ENCODE assay signal across 1 cellular context in the genomic region with DNA sequence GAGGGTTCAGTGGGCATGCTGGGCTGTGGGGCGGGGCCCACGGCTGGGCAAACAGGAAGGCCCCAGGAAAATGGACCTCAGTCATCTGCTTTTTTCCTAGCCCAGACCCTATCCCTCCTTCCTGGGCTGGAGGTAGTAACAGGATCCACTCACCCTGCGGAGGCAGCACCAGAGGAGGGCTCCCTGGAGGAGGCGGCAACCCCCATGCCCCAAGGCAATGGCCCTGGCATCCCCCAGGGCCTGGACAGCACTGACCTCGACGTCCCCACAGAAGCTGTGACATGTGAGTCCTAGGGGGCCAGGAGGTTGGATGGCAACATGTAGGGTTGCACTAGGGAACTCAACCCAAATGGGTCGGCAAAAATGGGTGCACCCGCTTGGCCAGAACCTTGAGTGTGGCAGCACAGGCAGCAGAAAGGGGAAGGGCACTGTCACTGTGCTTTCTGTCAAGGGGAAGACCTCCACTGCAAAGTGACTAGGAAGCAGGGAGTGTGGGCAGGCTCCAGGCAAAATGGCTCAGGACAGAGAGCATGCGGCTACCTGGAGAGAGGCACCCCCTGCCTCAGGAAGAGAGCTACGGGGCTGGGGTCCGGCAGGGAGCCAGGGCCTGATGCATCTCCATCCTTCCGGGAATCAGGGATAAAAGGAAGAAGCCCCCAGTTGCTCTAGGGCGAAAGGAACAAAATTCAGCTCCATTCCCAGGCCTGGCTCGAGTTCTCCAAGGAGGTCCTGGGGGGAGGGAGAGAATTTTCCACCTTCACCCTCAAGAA.
A peak's percentile ranks its signal among the peaks of the same experiment; 100 is the strongest.
TF ChIP-seq lines count a peak whose summit lies in the region.

No MANE protein-coding gene starts in this region.

TF ChIP-seq in HepG2, 621 proteins besides CTCF, POLR2A, EP300 and RAD21:
- TF ChIP-seq RORA (CRISPR knock-in tag; IDR thresholded peaks at IDR 0.05): no peak
- no peak for TF ChIP-seq RBFOX2 (IDR thresholded peaks at IDR 0.05; ENCODE audit: low read depth, low read length)
- TF ChIP-seq ZFP36 (IDR thresholded peaks at IDR 0.05; ENCODE audit: borderline replicate concordance, low read depth, low read length, partially characterized antibody): peak; percentile 13
- TF ChIP-seq ZFP36L1 (CRISPR knock-in tag; IDR thresholded peaks at IDR 0.05): no peak
- TF ChIP-seq ZNF652 (CRISPR knock-in tag; IDR thresholded peaks at IDR 0.05; ENCODE audit: borderline replicate concordance, low read depth): no peak
- TF ChIP-seq, protein P1, sequence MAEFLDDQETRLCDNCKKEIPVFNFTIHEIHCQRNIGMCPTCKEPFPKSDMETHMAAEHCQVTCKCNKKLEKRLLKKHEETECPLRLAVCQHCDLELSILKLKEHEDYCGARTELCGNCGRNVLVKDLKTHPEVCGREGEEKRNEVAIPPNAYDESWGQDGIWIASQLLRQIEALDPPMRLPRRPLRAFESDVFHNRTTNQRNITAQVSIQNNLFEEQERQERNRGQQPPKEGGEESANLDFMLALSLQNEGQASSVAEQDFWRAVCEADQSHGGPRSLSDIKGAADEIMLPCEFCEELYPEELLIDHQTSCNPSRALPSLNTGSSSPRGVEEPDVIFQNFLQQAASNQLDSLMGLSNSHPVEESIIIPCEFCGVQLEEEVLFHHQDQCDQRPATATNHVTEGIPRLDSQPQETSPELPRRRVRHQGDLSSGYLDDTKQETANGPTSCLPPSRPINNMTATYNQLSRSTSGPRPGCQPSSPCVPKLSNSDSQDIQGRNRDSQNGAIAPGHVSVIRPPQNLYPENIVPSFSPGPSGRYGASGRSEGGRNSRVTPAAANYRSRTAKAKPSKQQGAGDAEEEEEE (CRISPR knock-in tag; IDR thresholded peaks at IDR 0.05; ENCODE audit: borderline replicate concordance): no peak
- TF ChIP-seq ZNF333 (CRISPR knock-in tag; IDR thresholded peaks at IDR 0.05; ENCODE audit: borderline replicate concordance): no peak
- peak; percentile 24 for TF ChIP-seq XRCC5 (optimal IDR thresholded peaks at IDR 0.05; ENCODE audit: low read length)
- TF ChIP-seq ZNF34 (CRISPR knock-in tag; IDR thresholded peaks at IDR 0.05; ENCODE audit: borderline replicate concordance): no peak
